10 cellular contexts compared by ENCODE assay signal in genomic region chr10:80356563-80356999, GRCh38. TPM values are rescaled to one million over a fixed set of nuclear protein-coding genes. Genes with fewer than 3 reads are reported as not detected.
DNase-seq lines count a peak whose midpoint lies in the region; ATAC-seq, FAIRE-seq and TF ChIP-seq lines count a peak whose summit lies in the region.
"Had no signal": no experiment of that assay in that cellular context is flagged by ENCODE, and none has a peak within 500 bp of the region (broad histone marks: within the 10 kb centered on the region; RNA-seq: fewer than 3 reads in every experiment).

Gene DYDC1 (minus strand): TSS chr10:80356755. CDS start chr10:80352601, 4,154 bp downstream.
A gene with protein sequence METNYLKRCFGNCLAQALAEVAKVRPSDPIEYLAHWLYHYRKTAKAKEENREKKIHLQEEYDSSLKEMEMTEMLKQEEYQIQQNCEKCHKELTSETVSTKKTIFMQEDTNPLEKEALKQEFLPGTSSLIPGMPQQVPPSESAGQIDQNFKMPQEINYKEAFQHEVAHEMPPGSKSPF (plus strand): TSS chr10:80356781. CDS start chr10:80362444, 5,663 bp downstream.

- no peaks in the 10 kb centered on the region for H3F3A ChIP-seq in Loucy (ENCODE audit: low read depth)

- H3K27ac ChIP-seq in endothelial cell of umbilical vein (ENCODE audit: insufficient read depth, low read depth, low read length) (no peak within 1 kb of the TSS), tibial artery (no peak within 1 kb of the TSS)
- H3K27ac ChIP-seq: C4-2B had no signal

- no peaks in the 10 kb centered on the region for H3K9me3 Mint-ChIP-seq in activated CD4-positive, alpha-beta T cell treated with anti-CD3 and anti-CD28 coated beads, Interleukin-2, amount 10 ng/mL, durations not matched to agents 24 days and 14 days
- no peaks in the 10 kb centered on the region for H3K9me3 Mint-ChIP-seq in naive thymus-derived CD8-positive, alpha-beta T cell

- peak within 1 kb of the TSS; percentile 73 for H3K4me3 Mint-ChIP-seq in activated CD4-positive, alpha-beta T cell treated with anti-CD3 and anti-CD28 coated beads, Interleukin-2, amount 10 ng/mL, durations not matched to agents 24 days and 14 days
- H3K4me3 Mint-ChIP-seq in naive thymus-derived CD8-positive, alpha-beta T cell = peak within 1 kb of the TSS; percentile 72 to 92 (median 84)

- BruUV-seq in endothelial cell of umbilical vein (replicated peaks; lab: Mats Ljungman, UMichigan) = no TSS peak

- H4K20me1 ChIP-seq in Loucy (ENCODE audit: insufficient read depth, low read length, poor library complexity, severe bottlenecking) (no peaks in the 10 kb centered on the region), endothelial cell of umbilical vein (replicated peaks; ENCODE audit: control insufficient read depth, extremely low read depth, insufficient read depth, low read length) (no peaks in the 10 kb centered on the region)

- CTCF ChIA-PET in endothelial cell of umbilical vein (lab: Charles Lee) = no interaction called here

- no peak for FAIRE-seq in endothelial cell of umbilical vein (lab: Jason Lieb, UNC)

- H3K27me3 Mint-ChIP-seq in activated CD4-positive, alpha-beta T cell treated with anti-CD3 and anti-CD28 coated beads, Interleukin-2, amount 10 ng/mL, durations not matched to agents 24 days and 14 days = peaks cover 46% of the 10 kb centered on the region
- H3K27me3 Mint-ChIP-seq in naive thymus-derived CD8-positive, alpha-beta T cell = peaks cover 13 to 37% (median 27%) of the 10 kb centered on the region in 5 donors

- H3K4me1 ChIP-seq in Loucy (ENCODE audit: insufficient read depth, low read length, poor library complexity, severe bottlenecking) = peaks cover 7% of the 10 kb centered on the region
- peaks cover 3% of the 10 kb centered on the region for H3K4me1 ChIP-seq in endothelial cell of umbilical vein (ENCODE audit: control insufficient read depth, extremely low read depth, insufficient read depth, low read length)
- peaks cover 0 to 17% (median 12%) of the 10 kb centered on the region in 4 donors for H3K4me1 ChIP-seq in tibial artery

- intact Hi-C loops in activated CD4-positive, alpha-beta T cell treated with anti-CD3 and anti-CD28 coated beads, Interleukin-2, amount 10 ng/mL, durations not matched to agents 24 days and 14 days (cut with micrococcal nuclease) = no loop called here
- intact Hi-C loops in endothelial cell of umbilical vein (cut with micrococcal nuclease) = no loop called here
- intact Hi-C loops in tibial artery (cut with DNase I; ENCODE audit: low total_unique reads) = no loop called here

- TF ChIP-seq CTCF in Loucy (conservative IDR thresholded peaks at IDR 0.05; ENCODE audit: low read length) = no peak
- TF ChIP-seq CTCF in endothelial cell of umbilical vein (IDR thresholded peaks at IDR 0.05; ENCODE audit: extremely low read depth in 1 of 2, insufficient read depth in 1 of 2, low read depth in 1 of 2, low read length in 2 of 2) = no peak
- no peak for TF ChIP-seq CTCF in tibial artery (IDR thresholded peaks at IDR 0.05)

- H3K9me3 ChIP-seq in Loucy (ENCODE audit: insufficient read depth, low read depth, low read length) (no peaks in the 10 kb centered on the region), endothelial cell of umbilical vein (replicated peaks; ENCODE audit: control insufficient read depth, insufficient read depth, low read length) (no peaks in the 10 kb centered on the region), tibial artery (no peaks in the 10 kb centered on the region)

- H2AFZ ChIP-seq in Loucy (ENCODE audit: low read length) (peak within 1 kb of the TSS; percentile 78), endothelial cell of umbilical vein (ENCODE audit: low read depth, low read length) (peak within 1 kb of the TSS; percentile 38)

- peak; percentile 88 to 99 for ATAC-seq in naive thymus-derived CD8-positive, alpha-beta T cell

- H3K4me2 ChIP-seq in Loucy (ENCODE audit: low read depth, low read length, poor library complexity, severe bottlenecking) (peak within 1 kb of the TSS; percentile 69), endothelial cell of umbilical vein (ENCODE audit: insufficient read depth, low read length) (no peak within 1 kb of the TSS)

- POLR2A ChIA-PET in endothelial cell of umbilical vein (lab: Charles Lee) = no interaction called here
- POLR2A ChIA-PET in naive thymus-derived CD8-positive, alpha-beta T cell (lab: Charles Lee) = no interaction called here

- H3K27ac Mint-ChIP-seq in activated CD4-positive, alpha-beta T cell treated with anti-CD3 and anti-CD28 coated beads, Interleukin-2, amount 10 ng/mL, durations not matched to agents 24 days and 14 days = no peak within 1 kb of the TSS
- H3K27ac Mint-ChIP-seq in naive thymus-derived CD8-positive, alpha-beta T cell = peak within 1 kb of the TSS in 2 of 10 donors; percentile 38 to 80

- DNase-seq in activated gamma-delta T cell treated with Interleukin-2 at 50 U/mL for 16 hours = peak; percentile 41
- DNase-seq in activated gamma-delta T cell (lab: John Stamatoyannopoulos, UW) = no peak
- DNase-seq in activated CD4-positive, alpha-beta T cell treated with anti-CD3 and anti-CD28 coated beads, Interleukin-2, amount 10 ng/mL, durations not matched to agents 24 days and 14 days = peak; percentile 82
- no peak for DNase-seq in endothelial cell of umbilical vein (ENCODE audit: low read depth, low spot score)
- peak; percentile 21 to 87 (median 50) for DNase-seq in naive thymus-derived CD8-positive, alpha-beta T cell
- DNase-seq in tibial artery = no peak
- no peak for DNase-seq in HK-2 (ENCODE audit: unreplicated experiment)

- dilution Hi-C loops in endothelial cell of umbilical vein (cut with MboI; ENCODE audit: extremely low pct_ligation_motif_present, low sequenced_read_pairs) = no loop called here

- TF ChIP-seq POLR2A in endothelial cell of umbilical vein (IDR thresholded peaks at IDR 0.05; ENCODE audit: low read depth, low read length) = no peak

- H3K36me3 Mint-ChIP-seq in activated CD4-positive, alpha-beta T cell treated with anti-CD3 and anti-CD28 coated beads, Interleukin-2, amount 10 ng/mL, durations not matched to agents 24 days and 14 days (ENCODE audit: low read depth) = no peaks in the 10 kb centered on the region
- no peaks in the 10 kb centered on the region for H3K36me3 Mint-ChIP-seq in naive thymus-derived CD8-positive, alpha-beta T cell

- H3K36me3 ChIP-seq in Loucy (ENCODE audit: insufficient read depth, low read length) (no peaks in the 10 kb centered on the region), endothelial cell of umbilical vein (ENCODE audit: control insufficient read depth in 2 of 2, extremely low read depth in 1 of 2, insufficient read depth in 2 of 2, low read length in 2 of 2) (no peaks in the 10 kb centered on the region), tibial artery (no peaks in the 10 kb centered on the region)

- H3K9ac ChIP-seq in Loucy (ENCODE audit: low read depth, low read length, poor library complexity, severe bottlenecking) (no peak within 1 kb of the TSS), endothelial cell of umbilical vein (replicated peaks; ENCODE audit: extremely low read depth, insufficient read depth, low read length) (no peak within 1 kb of the TSS)

- peaks cover 15% of the 10 kb centered on the region for H3K27me3 ChIP-seq in Loucy (ENCODE audit: insufficient read depth, low read length, poor library complexity, severe bottlenecking)
- peaks cover 29 to 32% of the 10 kb centered on the region in 2 experiments for H3K27me3 ChIP-seq in endothelial cell of umbilical vein (ENCODE audit: control insufficient read depth in 2 of 2, insufficient read depth in 2 of 2, low read length in 2 of 2)
- H3K27me3 ChIP-seq in tibial artery = peaks cover 0 to 33% of the 10 kb centered on the region in 2 donors

- H3K9me1 ChIP-seq in endothelial cell of umbilical vein (replicated peaks; ENCODE audit: control insufficient read depth, extremely low read depth, insufficient read depth, low read length) = no peaks in the 10 kb centered on the region

- H3K9me2 ChIP-seq in Loucy (replicated peaks; ENCODE audit: low read depth, low read length) = no peaks in the 10 kb centered on the region; the same call in 1 of the 2 replicates

- peak within 1 kb of the TSS; percentile 67 for H3K4me3 ChIP-seq in Loucy (ENCODE audit: low read length, poor library complexity, severe bottlenecking)
- peak within 1 kb of the TSS in 1 of 3 experiments; percentile 20 for H3K4me3 ChIP-seq in endothelial cell of umbilical vein (replicated peaks in 1 of 3; ENCODE audit: insufficient read depth in 1 of 3, low read depth in 1 of 3, low read length in 3 of 3)
- peak within 1 kb of the TSS; percentile 18 to 44 for H3K4me3 ChIP-seq in tibial artery

- H3K79me2 ChIP-seq in Loucy (ENCODE audit: insufficient read depth, low read length) (no peaks in the 10 kb centered on the region), endothelial cell of umbilical vein (ENCODE audit: control insufficient read depth, insufficient read depth, low read length) (no peaks in the 10 kb centered on the region)

- H3K4me1 Mint-ChIP-seq in activated CD4-positive, alpha-beta T cell treated with anti-CD3 and anti-CD28 coated beads, Interleukin-2, amount 10 ng/mL, durations not matched to agents 24 days and 14 days = peaks cover 2% of the 10 kb centered on the region
- peaks cover 4 to 25% (median 16%) of the 10 kb centered on the region in 4 donors for H3K4me1 Mint-ChIP-seq in naive thymus-derived CD8-positive, alpha-beta T cell

RNA-seq across cellular contexts. Expression of gene DYDC1, which starts in this region (rescaled TPM):
- total RNA-seq in activated CD4-positive, alpha-beta T cell treated with anti-CD3 and anti-CD28 coated beads, Interleukin-2, amount 10 ng/mL, durations not matched to agents 24 days and 14 days = not detected in 2 replicates
- not detected in 2 replicates for total RNA-seq in endothelial cell of umbilical vein
- polyA plus RNA-seq in endothelial cell of umbilical vein = not detected in 2 replicates
- polyA plus RNA-seq in endothelial cell of umbilical vein (2011; cell fraction: cytosol; rRNA removed) = not detected in 2 replicates
- polyA plus RNA-seq in endothelial cell of umbilical vein (2011; cell fraction: nucleus; rRNA removed) = not detected in 2 replicates
- polyA plus RNA-seq in endothelial cell of umbilical vein (2012) = not detected in 2 replicates
- polyA minus RNA-seq in endothelial cell of umbilical vein = not detected in 2 replicates
- polyA minus RNA-seq in endothelial cell of umbilical vein (2011; cell fraction: cytosol; rRNA and poly(A)+ RNA removed) = not detected
- polyA minus RNA-seq in endothelial cell of umbilical vein (2011; cell fraction: nucleus; rRNA and poly(A)+ RNA removed) = not detected in 2 replicates
- not detected for total RNA-seq in naive thymus-derived CD8-positive, alpha-beta T cell
- polyA plus RNA-seq in naive thymus-derived CD8-positive, alpha-beta T cell = not detected
- total RNA-seq: activated CD8-positive, alpha-beta memory T cell treated with anti-CD3 and anti-CD28 coated beads for 36 hours had no signal

RNA-seq across cellular contexts. Expression of the second gene that starts in this region (rescaled TPM):
- not detected in 2 replicates for total RNA-seq in activated CD4-positive, alpha-beta T cell treated with anti-CD3 and anti-CD28 coated beads, Interleukin-2, amount 10 ng/mL, durations not matched to agents 24 days and 14 days
- not detected in 2 replicates for total RNA-seq in endothelial cell of umbilical vein
- not detected in 2 replicates for polyA plus RNA-seq in endothelial cell of umbilical vein
- not detected in 2 replicates for polyA plus RNA-seq in endothelial cell of umbilical vein (2011; cell fraction: cytosol; rRNA removed)
- polyA plus RNA-seq in endothelial cell of umbilical vein (2011; cell fraction: nucleus; rRNA removed) = not detected in 2 replicates
- not detected in 2 replicates for polyA plus RNA-seq in endothelial cell of umbilical vein (2012)
- not detected in 2 replicates for polyA minus RNA-seq in endothelial cell of umbilical vein
- polyA minus RNA-seq in endothelial cell of umbilical vein (2011; cell fraction: cytosol; rRNA and poly(A)+ RNA removed) = not detected
- polyA minus RNA-seq in endothelial cell of umbilical vein (2011; cell fraction: nucleus; rRNA and poly(A)+ RNA removed) = not detected in 2 replicates
- total RNA-seq in naive thymus-derived CD8-positive, alpha-beta T cell = not detected
- not detected for polyA plus RNA-seq in naive thymus-derived CD8-positive, alpha-beta T cell
- total RNA-seq: activated CD8-positive, alpha-beta memory T cell treated with anti-CD3 and anti-CD28 coated beads for 36 hours had no signal

Comparison
In these comparisons a context has a peak if more than half of its experiments do, and no peak if none do; other contexts are left out.
1. Peak in DNase-seq in activated CD4-positive, alpha-beta T cell treated with anti-CD3 and anti-CD28 coated beads, Interleukin-2, amount 10 ng/mL, durations not matched to agents 24 days and 14 days; RNA of the genes that start here not detected or under 1 TPM.
2. Peak in DNase-seq and ATAC-seq in naive thymus-derived CD8-positive, alpha-beta T cell; RNA of the genes that start here not detected or under 1 TPM.